Comparison of ENCODE assay signal across 1 cellular context in genomic region chr17:48908047-48908843, GRCh38.
TF ChIP-seq lines count a peak whose summit lies in the region.

UBE2Z (plus strand) TSS chr17:48908407; CDS start chr17:48908504, 97 bp downstream.

TF ChIP-seq in HEK293, 187 proteins besides CTCF, POLR2A, EP300 and RAD21 (continued from another document and continues in another):
- TF ChIP-seq ZNF18 (tag by site-specific recombination; IDR thresholded peaks at IDR 0.05) (peak; percentile 62; the same call in 1 of the 2 replicates), ZFP37 (tag by site-specific recombination; IDR thresholded peaks at IDR 0.05) (peak; percentile 78), MZF1 (tag by site-specific recombination; IDR thresholded peaks at IDR 0.05; ENCODE audit: borderline replicate concordance) (peak; percentile 88), ZBTB1 (tag by site-specific recombination; IDR thresholded peaks at IDR 0.05) (no peak), ZXDB (tag by site-specific recombination; IDR thresholded peaks at IDR 0.05) (peak; percentile 85), ZNF610 (tag by site-specific recombination; IDR thresholded peaks at IDR 0.05; ENCODE audit: borderline replicate concordance) (peak; percentile 68), ZBTB48 (tag by site-specific recombination; IDR thresholded peaks at IDR 0.05) (peak; percentile 78), ZNF24 (tag by site-specific recombination; IDR thresholded peaks at IDR 0.05) (peak; percentile 84), ZNF10 (tag by site-specific recombination; IDR thresholded peaks at IDR 0.05) (no peak), ZNF654 (tag by site-specific recombination; IDR thresholded peaks at IDR 0.05; ENCODE audit: low read depth) (no peak), KLF1 (tag by site-specific recombination; IDR thresholded peaks at IDR 0.05) (peak; percentile 85), ZSCAN5A (tag by site-specific recombination; IDR thresholded peaks at IDR 0.05) (no peak; the same call in 1 of the 2 replicates), YY1 (tag by site-specific recombination; IDR thresholded peaks at IDR 0.05) (peak; percentile 85), ZNF335 (tag by site-specific recombination; conservative IDR thresholded peaks at IDR 0.05) (peak; percentile 85), OSR2 (tag by site-specific recombination; IDR thresholded peaks at IDR 0.05) (no peak), ZNF629 (tag by site-specific recombination; IDR thresholded peaks at IDR 0.05) (peak; percentile 72), ZBTB44 (tag by site-specific recombination; IDR thresholded peaks at IDR 0.05) (no peak), ZNF843 (tag by site-specific recombination; IDR thresholded peaks at IDR 0.05) (peak; percentile 78), PRDM2 (tag by site-specific recombination; IDR thresholded peaks at IDR 0.05; ENCODE audit: borderline replicate concordance) (no peak), GLIS1 (tag by site-specific recombination; IDR thresholded peaks at IDR 0.05) (peak; percentile 59), ZNF560 (tag by site-specific recombination; IDR thresholded peaks at IDR 0.05; ENCODE audit: borderline replicate concordance) (no peak), ZNF174 (tag by site-specific recombination; IDR thresholded peaks at IDR 0.05) (no peak), ZNF501 (tag by site-specific recombination; IDR thresholded peaks at IDR 0.05) (peak; percentile 87; the same call in 1 of the 2 replicates), PRDM10 (tag by site-specific recombination; IDR thresholded peaks at IDR 0.05) (peak; percentile 95), ZNF518A (tag by site-specific recombination; conservative IDR thresholded peaks at IDR 0.05; ENCODE audit: low read depth) (0 out of 2 replicates have a peak, but pooled peaks have one; percentile 39), ZBTB26 (tag by site-specific recombination; optimal IDR thresholded peaks at IDR 0.05) (peak; percentile 68), HOXA7 (CRISPR knock-in tag; IDR thresholded peaks at IDR 0.05; ENCODE audit: borderline replicate concordance) (no peak), ZSCAN16 (tag by site-specific recombination; IDR thresholded peaks at IDR 0.05) (no peak), ZNF626 (tag by site-specific recombination; IDR thresholded peaks at IDR 0.05) (no peak), ZNF48 (tag by site-specific recombination; IDR thresholded peaks at IDR 0.05) (no peak), ZBTB10 (tag by site-specific recombination; IDR thresholded peaks at IDR 0.05) (peak; percentile 52; the same call in 1 of the 2 replicates), ZNF404 (tag by site-specific recombination; IDR thresholded peaks at IDR 0.05) (no peak), GLIS2 (tag by site-specific recombination; IDR thresholded peaks at IDR 0.05) (peak; percentile 16)
